Comparison of ENCODE assay signal across 16 cellular contexts in genomic region chr3:187987919-187988318, GRCh38.
DNase-seq lines count a peak whose midpoint lies in the region; ATAC-seq and TF ChIP-seq lines count a peak whose summit lies in the region.
"Had no signal": no experiment of that assay in that cellular context is flagged by ENCODE, and none has a peak within 500 bp of the region (broad histone marks: within the 10 kb centered on the region; RNA-seq: fewer than 3 reads in every experiment).

No MANE protein-coding gene starts in this region.

- DNase-seq in activated gamma-delta T cell treated with Interleukin-2 at 50 U/mL for 16 hours (peak; percentile 58), activated gamma-delta T cell (lab: John Stamatoyannopoulos, UW) (no peak), upper lobe of right lung (no peak), AG08396 (ENCODE audit: low spot score) (no peak), mucosa of gallbladder (ENCODE audit: low spot score) (no peak)
- DNase-seq in activated T-cell treated with anti-CD3 and anti-CD28 coated beads, Interleukin-2, amount 50 U/mL, for 4 hours, result peak; percentile 56
- no peak for DNase-seq in natural killer cell treated with Interleukin-12 subunit alpha and Interleukin-12 subunit beta and Interleukin-15 and Interleukin-18, amount 100 ng/mL, for 72 hours (ENCODE audit: low spot score)
- DNase-seq: body of pancreas, Calu3, NCI-H1105, NCI-H524, testis had no signal

- intact Hi-C loops in upper lobe of right lung (cut with DNase I), result no loop called here

- H3K9me3 Mint-ChIP-seq in activated T-cell treated with anti-CD3 and anti-CD28 coated beads, Interleukin-2, amount 50 U/mL, for 4 hours, result peaks cover 9% of the 10 kb centered on the region
- peaks cover 14% of the 10 kb centered on the region for H3K9me3 Mint-ChIP-seq in natural killer cell treated with Interleukin-12 subunit alpha and Interleukin-12 subunit beta and Interleukin-15 and Interleukin-18, amount 100 ng/mL, for 72 hours

- H3K9me3 ChIP-seq in upper lobe of right lung, result no peaks in the 10 kb centered on the region
- H3K9me3 ChIP-seq: body of pancreas, testis had no signal

- no peaks in the 10 kb centered on the region for H3K36me3 ChIP-seq in upper lobe of right lung

- no peaks in the 10 kb centered on the region for H3K27me3 ChIP-seq in upper lobe of right lung
- H3K27me3 ChIP-seq: body of pancreas, hepatocyte, testis had no signal

- peak overlapping the region; percentile 14 for H3K4me3 Mint-ChIP-seq in activated T-cell treated with anti-CD3 and anti-CD28 coated beads, Interleukin-2, amount 50 U/mL, for 4 hours
- peak overlapping the region; percentile 66 for H3K4me3 Mint-ChIP-seq in natural killer cell treated with Interleukin-12 subunit alpha and Interleukin-12 subunit beta and Interleukin-15 and Interleukin-18, amount 100 ng/mL, for 72 hours
- H3K4me3 Mint-ChIP-seq: WTC11 had no signal

- peak overlapping the region; percentile 80 to 92 for H3K27ac Mint-ChIP-seq in natural killer cell treated with Interleukin-12 subunit alpha and Interleukin-12 subunit beta and Interleukin-15 and Interleukin-18, amount 100 ng/mL, for 72 hours
- H3K27ac Mint-ChIP-seq: WTC11 had no signal

- no peak overlapping the region for H3K27ac ChIP-seq in upper lobe of right lung
- H3K27ac ChIP-seq: body of pancreas, hepatocyte, testis had no signal

- no peaks in the 10 kb centered on the region for H3K4me1 ChIP-seq in upper lobe of right lung

- peaks cover 2% of the 10 kb centered on the region for H3K36me3 Mint-ChIP-seq in activated T-cell treated with anti-CD3 and anti-CD28 coated beads, Interleukin-2, amount 50 U/mL, for 4 hours (ENCODE audit: insufficient read depth)
- no peaks in the 10 kb centered on the region for H3K36me3 Mint-ChIP-seq in natural killer cell treated with Interleukin-12 subunit alpha and Interleukin-12 subunit beta and Interleukin-15 and Interleukin-18, amount 100 ng/mL, for 72 hours

- no peak overlapping the region for H3K4me3 ChIP-seq in upper lobe of right lung
- H3K4me3 ChIP-seq: body of pancreas, hepatocyte, skin epidermis, testis had no signal

- H3K4me1 Mint-ChIP-seq in activated T-cell treated with anti-CD3 and anti-CD28 coated beads, Interleukin-2, amount 50 U/mL, for 4 hours (ENCODE audit: low read depth), result peaks cover 46% of the 10 kb centered on the region
- peaks cover 40 to 47% of the 10 kb centered on the region in 2 donors for H3K4me1 Mint-ChIP-seq in natural killer cell treated with Interleukin-12 subunit alpha and Interleukin-12 subunit beta and Interleukin-15 and Interleukin-18, amount 100 ng/mL, for 72 hours (ENCODE audit: low read depth in 2 of 2)

- no peak for TF ChIP-seq CTCF in upper lobe of right lung (IDR thresholded peaks at IDR 0.05)

- peak; percentile 69 to 79 for ATAC-seq in activated T-cell treated with anti-CD3 and anti-CD28 coated beads, Interleukin-2, amount 50 U/mL, for 4 hours
- peak; percentile 76 to 79 for ATAC-seq in natural killer cell treated with Interleukin-12 subunit alpha and Interleukin-12 subunit beta and Interleukin-15 and Interleukin-18, amount 100 ng/mL, for 72 hours
- ATAC-seq in upper lobe of right lung (peak; percentile 33), HG03432 (IDR thresholded peaks at IDR 0.05; ENCODE audit: unreplicated experiment) (no peak)
- ATAC-seq: body of pancreas, WTC11 had no signal

- H3K27me3 Mint-ChIP-seq in activated T-cell treated with anti-CD3 and anti-CD28 coated beads, Interleukin-2, amount 50 U/mL, for 4 hours (ENCODE audit: low read depth), result no peaks in the 10 kb centered on the region
- H3K27me3 Mint-ChIP-seq in natural killer cell treated with Interleukin-12 subunit alpha and Interleukin-12 subunit beta and Interleukin-15 and Interleukin-18, amount 100 ng/mL, for 72 hours, result no peaks in the 10 kb centered on the region

Comparison
In these comparisons a context has a peak if more than half of its experiments do, and no peak if none do; other contexts are left out.
1. DNase-seq: peak in activated gamma-delta T cell treated with Interleukin-2 at 50 U/mL for 16 hours (single experiment) and activated T-cell treated with anti-CD3 and anti-CD28 coated beads, Interleukin-2, amount 50 U/mL, for 4 hours (single experiment); none in activated gamma-delta T cell (single experiment), natural killer cell treated with Interleukin-12 subunit alpha and Interleukin-12 subunit beta and Interleukin-15 and Interleukin-18, amount 100 ng/mL, for 72 hours (single experiment), upper lobe of right lung (single experiment), AG08396 (single experiment) and mucosa of gallbladder (single experiment).